1 cellular context compared by ENCODE assay signal in the genomic region with DNA sequence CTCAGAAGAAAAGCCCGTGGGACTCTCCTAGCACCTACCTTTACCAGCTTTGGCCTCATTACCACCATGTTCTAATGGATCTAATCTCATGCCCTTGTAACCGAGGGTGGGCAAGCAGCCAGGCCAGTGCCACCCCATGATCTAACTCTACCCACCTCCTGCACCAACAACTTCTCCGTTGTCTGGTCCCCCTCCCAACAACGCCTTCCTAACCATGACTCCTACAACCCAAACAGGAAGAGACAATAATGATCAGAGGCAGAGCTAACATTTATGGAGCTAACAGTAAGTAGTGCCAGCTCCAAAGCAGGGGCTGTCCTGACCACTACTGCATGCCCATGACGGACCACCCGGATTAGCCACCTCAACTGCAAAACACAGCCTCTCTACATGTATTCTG.
TF ChIP-seq lines count a peak whose summit lies in the region.

No MANE protein-coding gene starts in this region.

TF ChIP-seq in IMR-90, 13 proteins besides CTCF, POLR2A, EP300 and RAD21:
- TF ChIP-seq RCOR1 (IDR thresholded peaks at IDR 0.05; ENCODE audit: insufficient replicate concordance, low read length) (no peak), BHLHE40 (IDR thresholded peaks at IDR 0.05; ENCODE audit: low read depth, low read length) (no peak), MAFK (IDR thresholded peaks at IDR 0.05; ENCODE audit: low read depth, low read length) (no peak), NFE2L2 (IDR thresholded peaks at IDR 0.05; ENCODE audit: low read depth, low read length) (no peak), SMC3 (IDR thresholded peaks at IDR 0.05; ENCODE audit: low read depth, low read length) (no peak), MAZ (IDR thresholded peaks at IDR 0.05; ENCODE audit: borderline replicate concordance, low read depth, low read length) (no peak), CEBPB (IDR thresholded peaks at IDR 0.05; ENCODE audit: low read depth, low read length) (no peak), RFX5 (IDR thresholded peaks at IDR 0.05; ENCODE audit: low read depth, low read length) (no peak), FOS (IDR thresholded peaks at IDR 0.05; ENCODE audit: low read depth, low read length) (no peak), MXI1 (IDR thresholded peaks at IDR 0.05; ENCODE audit: borderline replicate concordance, low read depth, low read length) (no peak), CHD1 (IDR thresholded peaks at IDR 0.05; ENCODE audit: low read depth, low read length) (no peak)
- TF ChIP-seq, protein P1, sequence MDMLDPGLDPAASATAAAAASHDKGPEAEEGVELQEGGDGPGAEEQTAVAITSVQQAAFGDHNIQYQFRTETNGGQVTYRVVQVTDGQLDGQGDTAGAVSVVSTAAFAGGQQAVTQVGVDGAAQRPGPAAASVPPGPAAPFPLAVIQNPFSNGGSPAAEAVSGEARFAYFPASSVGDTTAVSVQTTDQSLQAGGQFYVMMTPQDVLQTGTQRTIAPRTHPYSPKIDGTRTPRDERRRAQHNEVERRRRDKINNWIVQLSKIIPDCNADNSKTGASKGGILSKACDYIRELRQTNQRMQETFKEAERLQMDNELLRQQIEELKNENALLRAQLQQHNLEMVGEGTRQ (IDR thresholded peaks at IDR 0.05; ENCODE audit: low read depth, low read length): no peak
- TF ChIP-seq, protein P2, sequence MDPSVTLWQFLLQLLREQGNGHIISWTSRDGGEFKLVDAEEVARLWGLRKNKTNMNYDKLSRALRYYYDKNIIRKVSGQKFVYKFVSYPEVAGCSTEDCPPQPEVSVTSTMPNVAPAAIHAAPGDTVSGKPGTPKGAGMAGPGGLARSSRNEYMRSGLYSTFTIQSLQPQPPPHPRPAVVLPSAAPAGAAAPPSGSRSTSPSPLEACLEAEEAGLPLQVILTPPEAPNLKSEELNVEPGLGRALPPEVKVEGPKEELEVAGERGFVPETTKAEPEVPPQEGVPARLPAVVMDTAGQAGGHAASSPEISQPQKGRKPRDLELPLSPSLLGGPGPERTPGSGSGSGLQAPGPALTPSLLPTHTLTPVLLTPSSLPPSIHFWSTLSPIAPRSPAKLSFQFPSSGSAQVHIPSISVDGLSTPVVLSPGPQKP (IDR thresholded peaks at IDR 0.05; ENCODE audit: borderline replicate concordance, low read depth, low read length): no peak
